ENCODE assay signal across 9 cellular contexts in genomic region chr9:128005938-128006337, GRCh38. TPM values are rescaled to one million over a fixed set of nuclear protein-coding genes. Genes with fewer than 3 reads are reported as not detected.
A peak's percentile ranks its signal among the peaks of the same experiment; 100 is the strongest.
DNase-seq lines count a peak whose midpoint lies in the region; ATAC-seq and TF ChIP-seq lines count a peak whose summit lies in the region.
"Had no signal": no experiment of that assay in that cellular context is flagged by ENCODE, and none has a peak within 500 bp of the region (broad histone marks: within the 10 kb centered on the region; RNA-seq: fewer than 3 reads in every experiment).

No MANE protein-coding gene starts in this region.

- WGBS in sigmoid colon, 2 donors, result 44 to 71% methylated on average over 11 of the region's 11 CpGs

- H3K27me3 ChIP-seq in sigmoid colon, result no peaks in the 10 kb centered on the region

- H3K4me3 ChIP-seq in sigmoid colon, result no peak overlapping the region
- H3K4me3 ChIP-seq: K562 had no signal

- ATAC-seq in left cardiac atrium, result peak; percentile 37 to 71
- ATAC-seq in GM19397 (IDR thresholded peaks at IDR 0.05; ENCODE audit: unreplicated experiment), result no peak
- ATAC-seq: K562 had no signal

- H3K9me3 ChIP-seq in sigmoid colon, result no peaks in the 10 kb centered on the region

- no peak overlapping the region for H3K27ac ChIP-seq in sigmoid colon

- intact Hi-C loops in left cardiac atrium (cut with DNase I), result no loop called here
- intact Hi-C loops in sigmoid colon (cut with DNase I), result no loop called here

- no peaks in the 10 kb centered on the region for H3K36me3 ChIP-seq in sigmoid colon

- no peak for TF ChIP-seq CTCF in sigmoid colon (IDR thresholded peaks at IDR 0.05)
- no peak for TF ChIP-seq CTCF in GM20000 (IDR thresholded peaks at IDR 0.05; ENCODE audit: extremely low read depth, missing control alignments)

- TF ChIP-seq POLR2A in sigmoid colon (IDR thresholded peaks at IDR 0.05), result no peak

- DNase-seq in NCI-H1417 (lab: John Stamatoyannopoulos, UW) (peak in 2 of 3 experiments; percentile 17 to 65), NCI-H1417 treated with DMSO at 0.1 percent for 48 hours (lab: John Stamatoyannopoulos, UW) (no peak), SHP77 treated with DMSO at 0.1 percent for 48 hours (lab: John Stamatoyannopoulos, UW) (peak; percentile 75), left cardiac atrium (peak; percentile 49), sigmoid colon (peak; percentile 75), amniotic stem cell (lab: John Stamatoyannopoulos, UW) (no peak), GM20000 (ENCODE audit: low spot score) (no peak)

- H3K4me1 ChIP-seq in sigmoid colon, result peaks cover 0 to 9% (median 4%) of the 10 kb centered on the region in 4 donors

- TF ChIP-seq EP300 in sigmoid colon (IDR thresholded peaks at IDR 0.05), result no peak

RNA-seq across cellular contexts. Expression of gene EEIG1, which starts 25.1 kb away (rescaled TPM):
- total RNA-seq in left cardiac atrium (10 to 100 TPM; 24.9 to 27.3 TPM), sigmoid colon (10 to 100 TPM; 10.9 to 32.7 (median 19.2) TPM)
- 10 to 100 TPM; 69.1 to 92.0 (median 77.0) TPM for polyA plus RNA-seq in sigmoid colon

Comparison
In these comparisons a context has a peak if more than half of its experiments do, and no peak if none do; other contexts are left out.
1. DNase-seq: peak in NCI-H1417 (2 of 3), SHP77 treated with DMSO at 0.1 percent for 48 hours (single experiment), left cardiac atrium (single experiment) and sigmoid colon (single experiment); none in NCI-H1417 treated with DMSO at 0.1 percent for 48 hours (single experiment), amniotic stem cell (single experiment) and GM20000 (single experiment).